In the genomic region with DNA sequence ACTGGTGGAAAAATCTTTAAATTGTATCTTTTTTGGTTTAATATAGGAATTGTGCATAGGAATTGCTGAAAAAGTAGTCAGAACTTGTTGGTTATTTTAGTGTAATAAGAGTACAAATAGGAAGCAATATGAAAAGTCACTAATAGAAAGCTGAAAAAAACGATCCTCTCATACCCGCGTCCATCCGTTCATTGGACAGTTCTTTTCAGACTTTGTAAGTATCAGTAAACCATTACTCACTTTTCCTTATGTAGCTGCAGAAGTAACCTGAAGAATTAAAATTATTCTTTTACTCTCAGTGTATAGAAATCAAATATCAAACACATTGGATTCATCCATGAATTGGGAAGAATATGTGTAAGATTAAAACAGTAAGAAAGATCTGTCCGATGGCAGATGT, we compare ENCODE assay signal across 21 cellular contexts. TPM values are rescaled to one million over a fixed set of nuclear protein-coding genes. Genes with fewer than 3 reads are reported as not detected.
DNase-seq lines count a peak whose midpoint lies in the region; ATAC-seq and TF ChIP-seq lines count a peak whose summit lies in the region.
"Had no signal": no experiment of that assay in that cellular context is flagged by ENCODE, and none has a peak within 500 bp of the region (broad histone marks: within the 10 kb centered on the region; RNA-seq: fewer than 3 reads in every experiment).

No MANE protein-coding gene starts in this region.

- no peaks in the 10 kb centered on the region for H3K36me3 ChIP-seq in gastrocnemius medialis
- H3K36me3 ChIP-seq: colonic mucosa, thyroid gland had no signal

- TF ChIP-seq CTCF in HL-60 (IDR thresholded peaks at IDR 0.05; ENCODE audit: insufficient read depth, low read length) (no peak), fibroblast of the aortic adventitia (IDR thresholded peaks at IDR 0.05; ENCODE audit: insufficient read depth, low read length) (no peak), gastrocnemius medialis (IDR thresholded peaks at IDR 0.05 in 4 of 5, conservative IDR thresholded peaks at IDR 0.05 in 1 of 5) (no peak)

- H3K27me3 ChIP-seq in HL-60 (ENCODE audit: insufficient read depth, poor library complexity, severe bottlenecking): no peaks in the 10 kb centered on the region
- no peaks in the 10 kb centered on the region for H3K27me3 ChIP-seq in gastrocnemius medialis
- H3K27me3 ChIP-seq: colonic mucosa, thyroid gland had no signal

- intact Hi-C loops in gastrocnemius medialis (cut with DNase I; ENCODE audit: low total_unique reads): loop anchor here (5.0 kb wide), 3 partner anchors 54 to 234 kb away; no protein-coding TSS in a partner anchor
- intact Hi-C loops in head of caudate nucleus (cut with DNase I): no loop called here

- peak overlapping the region; percentile 94 for H3K27ac ChIP-seq in HL-60 (replicated peaks)
- peak overlapping the region; percentile 99 to 100 (median 99) for H3K27ac ChIP-seq in gastrocnemius medialis
- H3K27ac ChIP-seq: colonic mucosa, thyroid gland, WERI-Rb-1 had no signal

- ATAC-seq in gastrocnemius medialis: no peak
- ATAC-seq: activated CD8-positive, alpha-beta T cell treated with anti-CD3 and anti-CD28 coated beads for 36 hours; stimulated activated effector memory CD8-positive, alpha-beta T cell treated with anti-CD3 and anti-CD28 coated beads, Interleukin-12 subunit alpha, Interleukin-12 subunit beta, amount 100 ng/mL, for 72 hours had no signal

- H3K9me3 ChIP-seq in gastrocnemius medialis: no peaks in the 10 kb centered on the region
- H3K9me3 ChIP-seq: colonic mucosa, thyroid gland had no signal

- peak overlapping the region; percentile 79 for H3K4me3 ChIP-seq in HL-60 (replicated peaks; ENCODE audit: insufficient read depth, low read length)
- peak overlapping the region; percentile 48 for H3K4me3 ChIP-seq in fibroblast of the aortic adventitia (ENCODE audit: low read depth, low read length)
- peak overlapping the region in 1 of 4 donors; percentile 7 for H3K4me3 ChIP-seq in gastrocnemius medialis
- H3K4me3 ChIP-seq: colonic mucosa, thyroid gland had no signal

- TF ChIP-seq POLR2A in gastrocnemius medialis (IDR thresholded peaks at IDR 0.05): no peak

- H3K4me1 ChIP-seq in gastrocnemius medialis: peaks cover 58 to 72% of the 10 kb centered on the region in 2 donors

- in situ Hi-C loops in gastrocnemius medialis (cut with MboI; ENCODE audit: low sequenced_read_pairs in 4 of 4): loop anchor here in 3 of 4 donors (10.0 to 25.0 kb wide), 3 partner anchors 269 to 444 kb away; no protein-coding TSS in a partner anchor

- DNase-seq in HL-60 (ENCODE audit: low read depth in 1 of 2, low spot score in 1 of 2): no peak
- peak; percentile 34 for DNase-seq in RPMI8226
- no peak for DNase-seq in fibroblast of the aortic adventitia (ENCODE audit: low read depth)
- DNase-seq in gastrocnemius medialis: no peak
- no peak for DNase-seq in GDM1 (lab: John Stamatoyannopoulos, UW)
- DNase-seq in head of caudate nucleus: no peak
- DNase-seq in globus pallidus (ENCODE audit: low spot score): no peak
- DNase-seq: activated CD8-positive, alpha-beta T cell treated with anti-CD3 and anti-CD28 coated beads for 36 hours; activated naive CD4-positive, alpha-beta T cell treated with anti-CD3 and anti-CD28 coated beads, Interleukin-2, amount 50 U/mL, for 16 hours; activated T-cell treated with anti-CD3 and anti-CD28 coated beads, Interleukin-2, amount 50 U/mL, for 24 hours; CD8-positive, alpha-beta memory T cell; colonic mucosa; foreskin melanocyte; Karpas-422; kidney glomerular epithelial cell; NCI-H1105; NCI-H2081 treated with DMSO at 0.1 percent for 48 hours; retina; thyroid gland; WERI-Rb-1 had no signal

RNA-seq across cellular contexts. Expression of gene FNDC3B, which starts 4.4 kb away (rescaled TPM):
- total RNA-seq in fibroblast of the aortic adventitia (ENCODE audit: low replicate concordance) (53.0 and 139 TPM in 2 replicates), gastrocnemius medialis (100 to 1,000 TPM in 1 of 4 donors, 10 to 100 TPM in 3; 42.5 to 110 (median 74.2) TPM)
